In the genomic region with DNA sequence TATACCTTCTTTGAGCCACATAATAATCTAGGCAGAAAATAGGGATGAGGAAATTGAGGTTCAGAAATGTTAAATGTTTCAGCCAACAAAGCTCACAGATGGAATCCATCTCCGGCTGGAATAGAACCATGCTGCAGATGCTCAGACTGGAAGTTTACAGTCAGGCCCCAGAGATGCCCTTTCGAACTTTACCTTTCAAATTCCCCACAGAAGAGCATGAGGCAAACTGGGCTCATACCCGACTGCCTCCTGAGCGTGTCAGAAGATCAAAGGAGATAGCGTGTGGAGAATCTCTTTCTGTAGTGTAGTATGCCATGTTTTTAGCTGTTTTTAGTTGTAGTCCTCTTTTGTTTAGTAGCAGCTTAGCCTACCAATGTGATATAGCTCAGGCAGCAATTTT, we compare ENCODE assay signal across 1 cellular context.
TF ChIP-seq lines count a peak whose summit lies in the region.

No MANE protein-coding gene starts in this region.

TF ChIP-seq in HepG2, 621 proteins besides CTCF, POLR2A, EP300 and RAD21 (continued from another document and continues in another):
- TF ChIP-seq, protein P1, sequence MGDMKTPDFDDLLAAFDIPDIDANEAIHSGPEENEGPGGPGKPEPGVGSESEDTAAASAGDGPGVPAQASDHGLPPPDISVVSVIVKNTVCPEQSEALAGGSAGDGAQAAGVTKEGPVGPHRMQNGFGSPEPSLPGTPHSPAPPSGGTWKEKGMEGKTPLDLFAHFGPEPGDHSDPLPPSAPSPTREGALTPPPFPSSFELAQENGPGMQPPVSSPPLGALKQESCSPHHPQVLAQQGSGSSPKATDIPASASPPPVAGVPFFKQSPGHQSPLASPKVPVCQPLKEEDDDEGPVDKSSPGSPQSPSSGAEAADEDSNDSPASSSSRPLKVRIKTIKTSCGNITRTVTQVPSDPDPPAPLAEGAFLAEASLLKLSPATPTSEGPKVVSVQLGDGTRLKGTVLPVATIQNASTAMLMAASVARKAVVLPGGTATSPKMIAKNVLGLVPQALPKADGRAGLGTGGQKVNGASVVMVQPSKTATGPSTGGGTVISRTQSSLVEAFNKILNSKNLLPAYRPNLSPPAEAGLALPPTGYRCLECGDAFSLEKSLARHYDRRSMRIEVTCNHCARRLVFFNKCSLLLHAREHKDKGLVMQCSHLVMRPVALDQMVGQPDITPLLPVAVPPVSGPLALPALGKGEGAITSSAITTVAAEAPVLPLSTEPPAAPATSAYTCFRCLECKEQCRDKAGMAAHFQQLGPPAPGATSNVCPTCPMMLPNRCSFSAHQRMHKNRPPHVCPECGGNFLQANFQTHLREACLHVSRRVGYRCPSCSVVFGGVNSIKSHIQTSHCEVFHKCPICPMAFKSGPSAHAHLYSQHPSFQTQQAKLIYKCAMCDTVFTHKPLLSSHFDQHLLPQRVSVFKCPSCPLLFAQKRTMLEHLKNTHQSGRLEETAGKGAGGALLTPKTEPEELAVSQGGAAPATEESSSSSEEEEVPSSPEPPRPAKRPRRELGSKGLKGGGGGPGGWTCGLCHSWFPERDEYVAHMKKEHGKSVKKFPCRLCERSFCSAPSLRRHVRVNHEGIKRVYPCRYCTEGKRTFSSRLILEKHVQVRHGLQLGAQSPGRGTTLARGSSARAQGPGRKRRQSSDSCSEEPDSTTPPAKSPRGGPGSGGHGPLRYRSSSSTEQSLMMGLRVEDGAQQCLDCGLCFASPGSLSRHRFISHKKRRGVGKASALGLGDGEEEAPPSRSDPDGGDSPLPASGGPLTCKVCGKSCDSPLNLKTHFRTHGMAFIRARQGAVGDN (CRISPR knock-in tag; IDR thresholded peaks at IDR 0.05) = no peak
- TF ChIP-seq HNRNPK (IDR thresholded peaks at IDR 0.05; ENCODE audit: low read depth, low read length, poor library complexity, severe bottlenecking) (no peak), THAP11 (CRISPR knock-in tag; IDR thresholded peaks at IDR 0.05) (no peak), SCMH1 (CRISPR knock-in tag; IDR thresholded peaks at IDR 0.05; ENCODE audit: borderline replicate concordance) (no peak), SSRP1 (CRISPR knock-in tag; IDR thresholded peaks at IDR 0.05) (no peak), GTF3A (CRISPR knock-in tag; conservative IDR thresholded peaks at IDR 0.05) (no peak), ZNF549 (CRISPR knock-in tag; IDR thresholded peaks at IDR 0.05) (no peak), MAFK (conservative IDR thresholded peaks at IDR 0.05 in 1 of 2, IDR thresholded peaks at IDR 0.05 in 1 of 2; ENCODE audit: low read length in 2 of 2) (no peak), TEAD3 (CRISPR knock-in tag; optimal IDR thresholded peaks at IDR 0.05; ENCODE audit: borderline replicate concordance) (peak; percentile 79), ZNF747 (CRISPR knock-in tag; IDR thresholded peaks at IDR 0.05; ENCODE audit: borderline replicate concordance) (no peak)
- TF ChIP-seq, protein P2, sequence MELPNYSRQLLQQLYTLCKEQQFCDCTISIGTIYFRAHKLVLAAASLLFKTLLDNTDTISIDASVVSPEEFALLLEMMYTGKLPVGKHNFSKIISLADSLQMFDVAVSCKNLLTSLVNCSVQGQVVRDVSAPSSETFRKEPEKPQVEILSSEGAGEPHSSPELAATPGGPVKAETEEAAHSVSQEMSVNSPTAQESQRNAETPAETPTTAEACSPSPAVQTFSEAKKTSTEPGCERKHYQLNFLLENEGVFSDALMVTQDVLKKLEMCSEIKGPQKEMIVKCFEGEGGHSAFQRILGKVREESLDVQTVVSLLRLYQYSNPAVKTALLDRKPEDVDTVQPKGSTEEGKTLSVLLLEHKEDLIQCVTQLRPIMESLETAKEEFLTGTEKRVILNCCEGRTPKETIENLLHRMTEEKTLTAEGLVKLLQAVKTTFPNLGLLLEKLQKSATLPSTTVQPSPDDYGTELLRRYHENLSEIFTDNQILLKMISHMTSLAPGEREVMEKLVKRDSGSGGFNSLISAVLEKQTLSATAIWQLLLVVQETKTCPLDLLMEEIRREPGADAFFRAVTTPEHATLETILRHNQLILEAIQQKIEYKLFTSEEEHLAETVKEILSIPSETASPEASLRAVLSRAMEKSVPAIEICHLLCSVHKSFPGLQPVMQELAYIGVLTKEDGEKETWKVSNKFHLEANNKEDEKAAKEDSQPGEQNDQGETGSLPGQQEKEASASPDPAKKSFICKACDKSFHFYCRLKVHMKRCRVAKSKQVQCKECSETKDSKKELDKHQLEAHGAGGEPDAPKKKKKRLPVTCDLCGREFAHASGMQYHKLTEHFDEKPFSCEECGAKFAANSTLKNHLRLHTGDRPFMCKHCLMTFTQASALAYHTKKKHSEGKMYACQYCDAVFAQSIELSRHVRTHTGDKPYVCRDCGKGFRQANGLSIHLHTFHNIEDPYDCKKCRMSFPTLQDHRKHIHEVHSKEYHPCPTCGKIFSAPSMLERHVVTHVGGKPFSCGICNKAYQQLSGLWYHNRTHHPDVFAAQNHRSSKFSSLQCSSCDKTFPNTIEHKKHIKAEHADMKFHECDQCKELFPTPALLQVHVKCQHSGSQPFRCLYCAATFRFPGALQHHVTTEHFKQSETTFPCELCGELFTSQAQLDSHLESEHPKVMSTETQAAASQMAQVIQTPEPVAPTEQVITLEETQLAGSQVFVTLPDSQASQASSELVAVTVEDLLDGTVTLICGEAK (IDR thresholded peaks at IDR 0.05) = no peak
- TF ChIP-seq, protein P2 (CRISPR knock-in tag; IDR thresholded peaks at IDR 0.05) = no peak
- TF ChIP-seq, protein P3, sequence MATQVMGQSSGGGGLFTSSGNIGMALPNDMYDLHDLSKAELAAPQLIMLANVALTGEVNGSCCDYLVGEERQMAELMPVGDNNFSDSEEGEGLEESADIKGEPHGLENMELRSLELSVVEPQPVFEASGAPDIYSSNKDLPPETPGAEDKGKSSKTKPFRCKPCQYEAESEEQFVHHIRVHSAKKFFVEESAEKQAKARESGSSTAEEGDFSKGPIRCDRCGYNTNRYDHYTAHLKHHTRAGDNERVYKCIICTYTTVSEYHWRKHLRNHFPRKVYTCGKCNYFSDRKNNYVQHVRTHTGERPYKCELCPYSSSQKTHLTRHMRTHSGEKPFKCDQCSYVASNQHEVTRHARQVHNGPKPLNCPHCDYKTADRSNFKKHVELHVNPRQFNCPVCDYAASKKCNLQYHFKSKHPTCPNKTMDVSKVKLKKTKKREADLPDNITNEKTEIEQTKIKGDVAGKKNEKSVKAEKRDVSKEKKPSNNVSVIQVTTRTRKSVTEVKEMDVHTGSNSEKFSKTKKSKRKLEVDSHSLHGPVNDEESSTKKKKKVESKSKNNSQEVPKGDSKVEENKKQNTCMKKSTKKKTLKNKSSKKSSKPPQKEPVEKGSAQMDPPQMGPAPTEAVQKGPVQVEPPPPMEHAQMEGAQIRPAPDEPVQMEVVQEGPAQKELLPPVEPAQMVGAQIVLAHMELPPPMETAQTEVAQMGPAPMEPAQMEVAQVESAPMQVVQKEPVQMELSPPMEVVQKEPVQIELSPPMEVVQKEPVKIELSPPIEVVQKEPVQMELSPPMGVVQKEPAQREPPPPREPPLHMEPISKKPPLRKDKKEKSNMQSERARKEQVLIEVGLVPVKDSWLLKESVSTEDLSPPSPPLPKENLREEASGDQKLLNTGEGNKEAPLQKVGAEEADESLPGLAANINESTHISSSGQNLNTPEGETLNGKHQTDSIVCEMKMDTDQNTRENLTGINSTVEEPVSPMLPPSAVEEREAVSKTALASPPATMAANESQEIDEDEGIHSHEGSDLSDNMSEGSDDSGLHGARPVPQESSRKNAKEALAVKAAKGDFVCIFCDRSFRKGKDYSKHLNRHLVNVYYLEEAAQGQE (IDR thresholded peaks at IDR 0.05; ENCODE audit: borderline replicate concordance in 1 of 2, low read depth in 1 of 2, low read length in 2 of 2) = no peak
- TF ChIP-seq, protein P4, sequence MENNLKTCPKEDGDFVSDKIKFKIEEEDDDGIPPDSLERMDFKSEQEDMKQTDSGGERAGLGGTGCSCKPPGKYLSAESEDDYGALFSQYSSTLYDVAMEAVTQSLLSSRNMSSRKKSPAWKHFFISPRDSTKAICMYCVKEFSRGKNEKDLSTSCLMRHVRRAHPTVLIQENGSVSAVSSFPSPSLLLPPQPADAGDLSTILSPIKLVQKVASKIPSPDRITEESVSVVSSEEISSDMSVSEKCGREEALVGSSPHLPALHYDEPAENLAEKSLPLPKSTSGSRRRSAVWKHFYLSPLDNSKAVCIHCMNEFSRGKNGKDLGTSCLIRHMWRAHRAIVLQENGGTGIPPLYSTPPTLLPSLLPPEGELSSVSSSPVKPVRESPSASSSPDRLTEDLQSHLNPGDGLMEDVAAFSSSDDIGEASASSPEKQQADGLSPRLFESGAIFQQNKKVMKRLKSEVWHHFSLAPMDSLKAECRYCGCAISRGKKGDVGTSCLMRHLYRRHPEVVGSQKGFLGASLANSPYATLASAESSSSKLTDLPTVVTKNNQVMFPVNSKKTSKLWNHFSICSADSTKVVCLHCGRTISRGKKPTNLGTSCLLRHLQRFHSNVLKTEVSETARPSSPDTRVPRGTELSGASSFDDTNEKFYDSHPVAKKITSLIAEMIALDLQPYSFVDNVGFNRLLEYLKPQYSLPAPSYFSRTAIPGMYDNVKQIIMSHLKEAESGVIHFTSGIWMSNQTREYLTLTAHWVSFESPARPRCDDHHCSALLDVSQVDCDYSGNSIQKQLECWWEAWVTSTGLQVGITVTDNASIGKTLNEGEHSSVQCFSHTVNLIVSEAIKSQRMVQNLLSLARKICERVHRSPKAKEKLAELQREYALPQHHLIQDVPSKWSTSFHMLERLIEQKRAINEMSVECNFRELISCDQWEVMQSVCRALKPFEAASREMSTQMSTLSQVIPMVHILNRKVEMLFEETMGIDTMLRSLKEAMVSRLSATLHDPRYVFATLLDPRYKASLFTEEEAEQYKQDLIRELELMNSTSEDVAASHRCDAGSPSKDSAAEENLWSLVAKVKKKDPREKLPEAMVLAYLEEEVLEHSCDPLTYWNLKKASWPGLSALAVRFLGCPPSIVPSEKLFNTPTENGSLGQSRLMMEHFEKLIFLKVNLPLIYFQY (CRISPR knock-in tag; IDR thresholded peaks at IDR 0.05; ENCODE audit: borderline replicate concordance) = peak; percentile 33; the same call in 1 of the 2 replicates
- TF ChIP-seq, protein P5, sequence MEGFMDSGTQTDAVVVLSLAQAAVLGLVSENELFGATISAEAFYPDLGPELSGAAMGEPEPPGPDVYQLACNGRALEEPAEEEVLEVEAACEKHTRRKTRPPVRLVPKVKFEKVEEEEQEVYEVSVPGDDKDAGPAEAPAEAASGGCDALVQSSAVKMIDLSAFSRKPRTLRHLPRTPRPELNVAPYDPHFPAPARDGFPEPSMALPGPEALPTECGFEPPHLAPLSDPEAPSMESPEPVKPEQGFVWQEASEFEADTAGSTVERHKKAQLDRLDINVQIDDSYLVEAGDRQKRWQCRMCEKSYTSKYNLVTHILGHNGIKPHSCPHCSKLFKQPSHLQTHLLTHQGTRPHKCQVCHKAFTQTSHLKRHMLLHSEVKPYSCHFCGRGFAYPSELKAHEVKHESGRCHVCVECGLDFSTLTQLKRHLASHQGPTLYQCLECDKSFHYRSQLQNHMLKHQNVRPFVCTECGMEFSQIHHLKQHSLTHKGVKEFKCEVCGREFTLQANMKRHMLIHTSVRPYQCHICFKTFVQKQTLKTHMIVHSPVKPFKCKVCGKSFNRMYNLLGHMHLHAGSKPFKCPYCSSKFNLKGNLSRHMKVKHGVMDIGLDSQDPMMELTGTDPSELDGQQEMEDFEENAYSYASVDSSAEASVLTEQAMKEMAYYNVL (CRISPR knock-in tag; IDR thresholded peaks at IDR 0.05; ENCODE audit: borderline replicate concordance) = no peak
- TF ChIP-seq, protein P6, sequence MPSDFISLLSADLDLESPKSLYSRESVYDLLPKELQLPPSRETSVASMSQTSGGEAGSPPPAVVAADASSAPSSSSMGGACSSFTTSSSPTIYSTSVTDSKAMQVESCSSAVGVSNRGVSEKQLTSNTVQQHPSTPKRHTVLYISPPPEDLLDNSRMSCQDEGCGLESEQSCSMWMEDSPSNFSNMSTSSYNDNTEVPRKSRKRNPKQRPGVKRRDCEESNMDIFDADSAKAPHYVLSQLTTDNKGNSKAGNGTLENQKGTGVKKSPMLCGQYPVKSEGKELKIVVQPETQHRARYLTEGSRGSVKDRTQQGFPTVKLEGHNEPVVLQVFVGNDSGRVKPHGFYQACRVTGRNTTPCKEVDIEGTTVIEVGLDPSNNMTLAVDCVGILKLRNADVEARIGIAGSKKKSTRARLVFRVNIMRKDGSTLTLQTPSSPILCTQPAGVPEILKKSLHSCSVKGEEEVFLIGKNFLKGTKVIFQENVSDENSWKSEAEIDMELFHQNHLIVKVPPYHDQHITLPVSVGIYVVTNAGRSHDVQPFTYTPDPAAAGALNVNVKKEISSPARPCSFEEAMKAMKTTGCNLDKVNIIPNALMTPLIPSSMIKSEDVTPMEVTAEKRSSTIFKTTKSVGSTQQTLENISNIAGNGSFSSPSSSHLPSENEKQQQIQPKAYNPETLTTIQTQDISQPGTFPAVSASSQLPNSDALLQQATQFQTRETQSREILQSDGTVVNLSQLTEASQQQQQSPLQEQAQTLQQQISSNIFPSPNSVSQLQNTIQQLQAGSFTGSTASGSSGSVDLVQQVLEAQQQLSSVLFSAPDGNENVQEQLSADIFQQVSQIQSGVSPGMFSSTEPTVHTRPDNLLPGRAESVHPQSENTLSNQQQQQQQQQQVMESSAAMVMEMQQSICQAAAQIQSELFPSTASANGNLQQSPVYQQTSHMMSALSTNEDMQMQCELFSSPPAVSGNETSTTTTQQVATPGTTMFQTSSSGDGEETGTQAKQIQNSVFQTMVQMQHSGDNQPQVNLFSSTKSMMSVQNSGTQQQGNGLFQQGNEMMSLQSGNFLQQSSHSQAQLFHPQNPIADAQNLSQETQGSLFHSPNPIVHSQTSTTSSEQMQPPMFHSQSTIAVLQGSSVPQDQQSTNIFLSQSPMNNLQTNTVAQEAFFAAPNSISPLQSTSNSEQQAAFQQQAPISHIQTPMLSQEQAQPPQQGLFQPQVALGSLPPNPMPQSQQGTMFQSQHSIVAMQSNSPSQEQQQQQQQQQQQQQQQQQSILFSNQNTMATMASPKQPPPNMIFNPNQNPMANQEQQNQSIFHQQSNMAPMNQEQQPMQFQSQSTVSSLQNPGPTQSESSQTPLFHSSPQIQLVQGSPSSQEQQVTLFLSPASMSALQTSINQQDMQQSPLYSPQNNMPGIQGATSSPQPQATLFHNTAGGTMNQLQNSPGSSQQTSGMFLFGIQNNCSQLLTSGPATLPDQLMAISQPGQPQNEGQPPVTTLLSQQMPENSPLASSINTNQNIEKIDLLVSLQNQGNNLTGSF (CRISPR knock-in tag; IDR thresholded peaks at IDR 0.05) = no peak
